ENCODE assay signal across 28 cellular contexts in the genomic region with DNA sequence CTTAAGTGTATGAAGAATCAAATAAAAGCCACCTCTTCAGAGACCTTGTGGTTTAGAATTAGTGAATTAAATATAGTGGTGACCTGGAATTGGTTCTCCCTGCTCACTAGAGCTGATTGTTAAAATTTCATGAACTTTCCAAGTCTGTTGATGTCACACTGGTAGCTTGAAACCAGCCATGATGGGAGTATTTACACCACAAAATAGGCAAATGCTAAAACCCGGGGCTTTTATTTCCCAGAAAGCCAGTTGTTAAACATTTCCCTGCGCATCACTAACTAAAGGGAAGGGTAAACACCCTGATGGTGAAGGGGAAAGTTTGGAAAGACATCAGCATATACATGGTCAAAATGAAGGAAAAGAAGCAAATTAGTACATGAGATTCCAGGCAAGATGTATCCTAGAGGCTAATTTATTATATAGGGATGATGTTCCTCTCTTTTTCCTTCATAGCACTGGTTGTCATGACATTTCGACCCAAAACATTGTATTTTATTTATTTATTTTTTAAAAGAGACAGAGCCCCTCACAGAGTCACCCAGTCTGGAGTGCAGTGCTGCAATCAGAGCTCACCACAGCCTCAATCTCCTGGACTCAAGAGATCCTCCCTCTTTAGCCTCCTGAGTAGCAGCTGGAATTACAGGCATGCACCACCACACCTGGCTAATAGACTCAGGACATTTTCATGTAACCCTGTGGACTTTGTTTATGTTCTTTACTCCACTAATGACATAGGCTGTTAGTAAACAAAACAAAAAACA.
DNase-seq lines count a peak whose midpoint lies in the region; ATAC-seq, FAIRE-seq and TF ChIP-seq lines count a peak whose summit lies in the region.
"Had no signal": no experiment of that assay in that cellular context is flagged by ENCODE, and none has a peak within 500 bp of the region (broad histone marks: within the 10 kb centered on the region; RNA-seq: fewer than 3 reads in every experiment).

No MANE protein-coding gene starts in this region.

- CTCF ChIA-PET in HepG2 (lab: Yijun Ruan, JAX; ENCODE audit: low intra/inter-chr PET ratio, low total read pairs) (no interaction called here), RWPE1 (lab: Yijun Ruan, JAX) (no interaction called here)

- TF ChIP-seq CTCF in HepG2 (CRISPR knock-in tag; IDR thresholded peaks at IDR 0.05) (no peak), right lobe of liver (IDR thresholded peaks at IDR 0.05) (no peak), left lung (IDR thresholded peaks at IDR 0.05) (no peak), type B pancreatic cell (conservative IDR thresholded peaks at IDR 0.05) (no peak), RWPE1 (conservative IDR thresholded peaks at IDR 0.05; ENCODE audit: low read depth) (no peak)

- peaks cover 17% of the 10 kb centered on the region for H3K36me3 Mint-ChIP-seq in type B pancreatic cell
- H3K36me3 Mint-ChIP-seq: activated naive CD8-positive, alpha-beta T cell had no signal

- no peak overlapping the region for H3K4me3 Mint-ChIP-seq in type B pancreatic cell
- H3K4me3 Mint-ChIP-seq: activated CD8-positive, alpha-beta T cell treated with anti-CD3 and anti-CD28 coated beads, Interleukin-2, amount 10 ng/mL, durations not matched to agents 7 days and 5 days; activated naive CD8-positive, alpha-beta T cell; B cell; nephron had no signal

- TF ChIP-seq POLR2A in HepG2 (IDR thresholded peaks at IDR 0.05; ENCODE audit: insufficient read depth in 1 of 2, low read depth in 2 of 2, low read length in 2 of 2) (no peak), right lobe of liver (IDR thresholded peaks at IDR 0.05) (no peak)

- no peak for FAIRE-seq in HepG2 (lab: Jason Lieb, UNC)
- FAIRE-seq: A204.1, small intestine had no signal

- POLR2A ChIA-PET in HepG2 (lab: Yijun Ruan, JAX) (interaction anchor here (1.1 to 1.6 kb wide), 3 partner anchors 53 to 124 kb away, joined by 3 to 6 read pairs (median 3); no protein-coding TSS in a partner anchor), RWPE1 (lab: Yijun Ruan, JAX; ENCODE audit: low non-redundant PET) (no interaction called here)

- intact Hi-C loops in HepG2 (cut with micrococcal nuclease; ENCODE audit: unreplicated experiment) = loop anchor here (2.0 kb wide), 1 partner anchor 130 kb away; no protein-coding TSS in a partner anchor
- intact Hi-C loops in right lobe of liver (cut with DNase I) = no loop called here
- intact Hi-C loops in left lung (cut with DNase I) = no loop called here
- intact Hi-C loops in cardiac septum (cut with DNase I) = no loop called here

- H3K36me3 ChIP-seq in HepG2 (replicated peaks in 1 of 2; ENCODE audit: control insufficient read depth in 1 of 2, insufficient read depth in 2 of 2, low read length in 2 of 2) (no peaks in the 10 kb centered on the region), right lobe of liver (no peaks in the 10 kb centered on the region), SJSA1 (no peaks in the 10 kb centered on the region), left lung (no peaks in the 10 kb centered on the region)
- H3K36me3 ChIP-seq: left ventricle myocardium inferior, tibial artery had no signal

- TSS peak; percentile 85 for BruUV-seq in HepG2 (replicated peaks; lab: Mats Ljungman, UMichigan)

- 75% methylated on average over 3 of the region's 3 CpGs for WGBS in HepG2 (ENCODE audit: low lambda C conversion rate)
- 81% methylated on average over 3 of the region's 3 CpGs for WGBS in right lobe of liver (ENCODE audit: insufficient coverage, low coverage, low lambda C conversion rate, missing lambda C conversion rate)

- ATAC-seq in HepG2 (no peak), right lobe of liver (no peak), left lung (no peak)
- ATAC-seq: activated CD8-positive, alpha-beta T cell treated with anti-CD3 and anti-CD28 coated beads, Interleukin-2, amount 10 ng/mL, durations not matched to agents 7 days and 5 days had no signal

- H3K27ac ChIP-seq in HepG2 (ENCODE audit: extremely low read length, insufficient read depth, low read length) = peak overlapping the region; percentile 44
- H3K27ac ChIP-seq in right lobe of liver = no peak overlapping the region
- H3K27ac ChIP-seq in SJSA1 = peak overlapping the region; percentile 78
- H3K27ac ChIP-seq in left lung = peak overlapping the region; percentile 35 to 50
- no peak overlapping the region for H3K27ac ChIP-seq in RWPE1
- H3K27ac ChIP-seq: left ventricle myocardium inferior, tibial artery had no signal

- H3K27me3 ChIP-seq in HepG2 (ENCODE audit: control insufficient read depth in 1 of 2, insufficient read depth in 2 of 2, low read length in 2 of 2) (no peaks in the 10 kb centered on the region), right lobe of liver (no peaks in the 10 kb centered on the region), SJSA1 (replicated peaks) (no peaks in the 10 kb centered on the region), left lung (no peaks in the 10 kb centered on the region)
- H3K27me3 ChIP-seq: tibial artery had no signal

- H3K4me1 ChIP-seq in HepG2 (ENCODE audit: insufficient read depth, low read length) (peaks cover 65% of the 10 kb centered on the region), right lobe of liver (peaks cover 0 to 19% (median 5%) of the 10 kb centered on the region in 4 donors), SJSA1 (replicated peaks) (peaks cover 44% of the 10 kb centered on the region), left lung (peaks cover 19 to 23% of the 10 kb centered on the region in 2 donors)

- no peak for TF ChIP-seq EP300 in HepG2 (IDR thresholded peaks at IDR 0.05; ENCODE audit: low read depth in 2 of 2, low read length in 2 of 2)
- TF ChIP-seq EP300 in HepG2 (CRISPR knock-in tag; IDR thresholded peaks at IDR 0.05; ENCODE audit: borderline replicate concordance) = no peak

- H3K27ac Mint-ChIP-seq in type B pancreatic cell = peak overlapping the region; percentile 82
- H3K27ac Mint-ChIP-seq: activated CD8-positive, alpha-beta T cell treated with anti-CD3 and anti-CD28 coated beads, Interleukin-2, amount 10 ng/mL, durations not matched to agents 7 days and 5 days; activated naive CD8-positive, alpha-beta T cell; activated T-helper 2 cell treated with anti-CD3 and anti-CD28 coated beads, Interferon-gamma antibody, Interleukin-2, Interleukin-4, amounts not matched to agents 10 μg/mL and 5 μg/mL and 100 μg/mL, durations not matched to agents 14 hours and 24 hours and 36 hours; B cell; nephron had no signal

- DNase-seq in HepG2 (ENCODE audit: low spot score) = no peak
- no peak for DNase-seq in right lobe of liver
- DNase-seq in SJSA1 (ENCODE audit: low read depth in 1 of 2, low spot score in 2 of 2) = peak in 1 of 2 experiments; percentile 16
- DNase-seq in left lung = no peak
- no peak for DNase-seq in type B pancreatic cell (ENCODE audit: extremely low spot score, unreplicated experiment)
- DNase-seq in cardiac septum (ENCODE audit: low spot score) = no peak
- no peak for DNase-seq in medulla oblongata (ENCODE audit: extremely low spot score)
- no peak for DNase-seq in RWPE1 (ENCODE audit: low spot score)
- DNase-seq: activated CD4-positive, CD25-positive, alpha-beta regulatory T cell treated with anti-CD3 and anti-CD28 coated beads, Interleukin-2, amount 50 U/mL, for 72 hours; activated CD8-positive, alpha-beta T cell treated with anti-CD3 and anti-CD28 coated beads, Interleukin-2, amount 10 ng/mL, durations not matched to agents 7 days and 5 days; aorta; central memory CD4-positive, alpha-beta T cell; DND-41; Kasumi-1; left ventricle myocardium inferior; NCI-H187 treated with DMSO at 0.1 percent for 48 hours; NCI-H526 treated with DMSO at 0.1 percent for 48 hours; retina; small intestine; stimulated activated CD4-positive, alpha-beta T cell treated with anti-CD3 and anti-CD28 coated beads, Interleukin-1b, Interleukin-23, amount 100 ng/mL, for 48 hours; T-helper 2 cell; tibial artery had no signal

- no peak overlapping the region for H3K4me2 ChIP-seq in HepG2 (ENCODE audit: low read depth, low read length)

- H4K20me1 ChIP-seq in HepG2 (ENCODE audit: insufficient read depth, low read length) = no peaks in the 10 kb centered on the region

- H3K9me3 ChIP-seq in HepG2 (ENCODE audit: low read length) (no peaks in the 10 kb centered on the region), right lobe of liver (no peaks in the 10 kb centered on the region), SJSA1 (replicated peaks) (no peaks in the 10 kb centered on the region), left lung (no peaks in the 10 kb centered on the region)
- H3K9me3 ChIP-seq: left ventricle myocardium inferior, mucosa of descending colon, tibial artery had no signal

- H3K9me3 Mint-ChIP-seq in type B pancreatic cell = no peaks in the 10 kb centered on the region
- H3K9me3 Mint-ChIP-seq: activated T-helper 2 cell treated with anti-CD3 and anti-CD28 coated beads, Interferon-gamma antibody, Interleukin-2, Interleukin-4, amounts not matched to agents 10 μg/mL and 5 μg/mL and 100 μg/mL, durations not matched to agents 14 hours and 24 hours and 36 hours; nephron had no signal

- H3K9ac ChIP-seq in HepG2 (ENCODE audit: insufficient read depth, low read depth, low read length) = no peak overlapping the region; the same call in 1 of the 2 replicates

- H3K4me1 Mint-ChIP-seq in type B pancreatic cell (ENCODE audit: unreplicated experiment) = peaks cover 1% of the 10 kb centered on the region

- in situ Hi-C loops in HepG2 (cut with HindIII; ENCODE audit: extremely low pct_ligation_motif_present, low pct_unique_long_range_greater_than_20kb) = no loop called here

- H2AFZ ChIP-seq in HepG2 (ENCODE audit: low read length) = no peak overlapping the region

- no peak for TF ChIP-seq RAD21 in HepG2 (CRISPR knock-in tag; IDR thresholded peaks at IDR 0.05)

- H3K79me2 ChIP-seq in HepG2 (ENCODE audit: insufficient read depth, low read length) = no peaks in the 10 kb centered on the region

- H3K4me3 ChIP-seq in HepG2 (replicated peaks in 1 of 3; ENCODE audit: insufficient read depth in 1 of 3, low read depth in 2 of 3, low read length in 3 of 3) = no peak overlapping the region
- H3K4me3 ChIP-seq in right lobe of liver = no peak overlapping the region
- no peak overlapping the region for H3K4me3 ChIP-seq in SJSA1
- no peak overlapping the region for H3K4me3 ChIP-seq in left lung
- H3K4me3 ChIP-seq: left ventricle myocardium inferior, mucosa of descending colon, tibial artery had no signal

- H3K27me3 Mint-ChIP-seq in type B pancreatic cell = no peaks in the 10 kb centered on the region

TF ChIP-seq in HepG2, 621 proteins besides CTCF, POLR2A, EP300 and RAD21 (continues in another document):
- TF ChIP-seq FOXA1 (IDR thresholded peaks at IDR 0.05) (no peak), FOXA1 (CRISPR knock-in tag; IDR thresholded peaks at IDR 0.05) (no peak)

Comparison
In these comparisons a context has a peak if more than half of its experiments do, and no peak if none do; other contexts are left out.
1. H3K27ac ChIP-seq: peak in HepG2 (single experiment), SJSA1 (single experiment) and left lung (2 of 2); none in right lobe of liver (0 of 3) and RWPE1 (single experiment).